ENCODE assay signal across 19 cellular contexts in the genomic region with DNA sequence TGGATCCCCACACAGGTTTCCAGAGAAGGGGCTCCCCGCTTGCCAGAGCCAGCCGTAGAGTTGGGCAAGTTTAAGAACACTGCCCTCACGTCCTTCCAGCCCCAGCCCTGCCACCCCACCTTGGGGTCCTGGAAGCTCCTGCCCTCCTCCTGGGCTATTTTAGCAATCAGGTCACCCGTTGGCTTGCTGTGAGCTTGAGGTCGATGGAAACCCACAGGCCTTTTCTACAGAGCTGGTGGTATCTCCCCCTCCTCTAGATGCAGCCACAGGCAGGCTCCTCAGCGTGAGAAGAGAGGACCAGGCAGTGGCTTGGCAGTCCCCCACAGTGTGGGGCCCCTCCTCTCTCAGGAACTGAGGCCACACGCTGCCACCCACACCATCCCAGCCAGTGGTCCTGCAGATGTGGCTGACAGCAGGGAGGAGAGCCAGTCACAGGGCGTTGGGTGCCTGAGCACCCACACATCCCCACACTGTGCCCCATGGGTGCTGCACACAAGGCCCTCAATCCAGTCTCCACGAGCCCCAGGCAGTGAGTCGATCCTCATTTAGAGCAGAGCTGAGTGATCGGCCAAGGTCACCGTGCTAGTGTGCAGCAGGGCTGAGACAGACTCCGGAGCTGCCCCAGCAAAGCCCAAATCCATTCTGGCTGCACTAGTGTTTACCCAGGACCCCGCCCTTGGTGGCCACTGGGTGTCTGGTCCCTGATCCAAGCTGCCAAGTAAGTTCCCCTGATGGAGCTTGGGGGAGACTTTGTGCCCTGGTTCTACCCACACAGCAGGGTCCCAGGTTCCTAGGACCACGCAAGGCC. TPM values are rescaled to one million over a fixed set of nuclear protein-coding genes. Genes with fewer than 3 reads are reported as not detected.
DNase-seq lines count a peak whose midpoint lies in the region; ATAC-seq and TF ChIP-seq lines count a peak whose summit lies in the region.
"Had no signal": no experiment of that assay in that cellular context is flagged by ENCODE, and none has a peak within 500 bp of the region (broad histone marks: within the 10 kb centered on the region; RNA-seq: fewer than 3 reads in every experiment).

No MANE protein-coding gene starts in this region.

- peaks cover 9 to 17% of the 10 kb centered on the region in 2 donors for H3K9me3 Mint-ChIP-seq in stimulated activated naive CD8-positive, alpha-beta T cell treated with anti-CD3 and anti-CD28 coated beads, Interleukin-15, amount 100 ng/mL, for 72 hours
- peaks cover 4% of the 10 kb centered on the region for H3K9me3 Mint-ChIP-seq in mesothelial cell of epicardium
- H3K9me3 Mint-ChIP-seq: CD8-positive, alpha-beta T cell had no signal

- peak; percentile 53 for DNase-seq in DMS53 (lab: John Stamatoyannopoulos, UW)
- DNase-seq in DMS53 treated with DMSO at 0.1 percent for 48 hours (lab: John Stamatoyannopoulos, UW; ENCODE audit: unreplicated experiment), result no peak
- no peak for DNase-seq in WERI-Rb-1
- DNase-seq in right lobe of liver, result no peak
- no peak for DNase-seq in stimulated activated naive CD8-positive, alpha-beta T cell treated with anti-CD3 and anti-CD28 coated beads, Interleukin-15, amount 100 ng/mL, for 72 hours
- no peak for DNase-seq in cerebellar nuclear complex (lab: John Stamatoyannopoulos, UW)
- DNase-seq in mesothelial cell of epicardium (ENCODE audit: low spot score in 2 of 2, unreplicated experiment in 2 of 2), result no peak
- DNase-seq: activated CD4-positive, alpha-beta T cell treated with anti-CD3 and anti-CD28 coated beads, Interleukin-2, amount 50 U/mL, for 48 hours; activated effector memory CD4-positive, alpha-beta T cell treated with Interleukin-2 at 50 U/mL for 16 hours; CD8-positive, alpha-beta T cell; NCI-H2029; stimulated activated CD4-positive, alpha-beta T cell treated with anti-CD3 and anti-CD28 coated beads, Interleukin-2, amount 100 ng/mL, for 48 hours had no signal

- no peaks in the 10 kb centered on the region for H3K36me3 Mint-ChIP-seq in mesothelial cell of epicardium
- H3K36me3 Mint-ChIP-seq: CD8-positive, alpha-beta T cell had no signal

- H3K4me1 ChIP-seq in right lobe of liver, result no peaks in the 10 kb centered on the region
- H3K4me1 ChIP-seq: ascending aorta had no signal

- TF ChIP-seq CTCF in WERI-Rb-1 (IDR thresholded peaks at IDR 0.05; ENCODE audit: low read depth, low read length) (no peak), right lobe of liver (IDR thresholded peaks at IDR 0.05) (no peak), mesothelial cell of epicardium (IDR thresholded peaks at IDR 0.05; ENCODE audit: unreplicated experiment) (no peak)

- ATAC-seq in right lobe of liver, result peak in 3 of 4 donors; percentile 15 to 31 (median 17)
- peak; percentile 54 for ATAC-seq in stimulated activated naive CD8-positive, alpha-beta T cell treated with anti-CD3 and anti-CD28 coated beads, Interleukin-15, amount 100 ng/mL, for 72 hours
- no peak for ATAC-seq in GM19463 (IDR thresholded peaks at IDR 0.05; ENCODE audit: unreplicated experiment)
- ATAC-seq: CD8-positive, alpha-beta T cell had no signal

- H3K9me3 ChIP-seq in WERI-Rb-1 (ENCODE audit: severe bottlenecking), result no peaks in the 10 kb centered on the region
- H3K9me3 ChIP-seq in right lobe of liver, result no peaks in the 10 kb centered on the region
- H3K9me3 ChIP-seq: ascending aorta had no signal

- H3K27ac ChIP-seq in WERI-Rb-1 (peak overlapping the region; percentile 70), right lobe of liver (no peak overlapping the region)
- H3K27ac ChIP-seq: 22Rv1, ascending aorta, HL-60 had no signal

- peak overlapping the region in 1 of 2 donors; percentile 71 for H3K27ac Mint-ChIP-seq in stimulated activated naive CD8-positive, alpha-beta T cell treated with anti-CD3 and anti-CD28 coated beads, Interleukin-15, amount 100 ng/mL, for 72 hours
- H3K27ac Mint-ChIP-seq in mesothelial cell of epicardium, result no peak overlapping the region
- H3K27ac Mint-ChIP-seq: CD8-positive, alpha-beta T cell had no signal

- no peak overlapping the region for H3K4me3 ChIP-seq in WERI-Rb-1 (ENCODE audit: low read depth, low read length)
- H3K4me3 ChIP-seq in right lobe of liver, result no peak overlapping the region
- H3K4me3 ChIP-seq: ascending aorta had no signal

- H3K4me1 Mint-ChIP-seq in stimulated activated naive CD8-positive, alpha-beta T cell treated with anti-CD3 and anti-CD28 coated beads, Interleukin-15, amount 100 ng/mL, for 72 hours, result peaks cover 11% of the 10 kb centered on the region
- H3K4me1 Mint-ChIP-seq in mesothelial cell of epicardium, result peaks cover 8% of the 10 kb centered on the region

- intact Hi-C loops in right lobe of liver (cut with DNase I), result no loop called here

- WGBS in right lobe of liver (ENCODE audit: insufficient coverage, low coverage, low lambda C conversion rate, missing lambda C conversion rate), result 33% methylated on average over 3 of the region's 15 CpGs

- TF ChIP-seq POLR2A in right lobe of liver (IDR thresholded peaks at IDR 0.05), result no peak

- no peaks in the 10 kb centered on the region for H3K36me3 ChIP-seq in WERI-Rb-1
- H3K36me3 ChIP-seq in right lobe of liver, result no peaks in the 10 kb centered on the region
- H3K36me3 ChIP-seq: ascending aorta had no signal

- no peak overlapping the region for H3K4me3 Mint-ChIP-seq in stimulated activated naive CD8-positive, alpha-beta T cell treated with anti-CD3 and anti-CD28 coated beads, Interleukin-15, amount 100 ng/mL, for 72 hours
- H3K4me3 Mint-ChIP-seq in mesothelial cell of epicardium, result no peak overlapping the region
- H3K4me3 Mint-ChIP-seq: CD8-positive, alpha-beta T cell; H9 had no signal

- H3K27me3 Mint-ChIP-seq in stimulated activated naive CD8-positive, alpha-beta T cell treated with anti-CD3 and anti-CD28 coated beads, Interleukin-15, amount 100 ng/mL, for 72 hours, result no peaks in the 10 kb centered on the region
- H3K27me3 Mint-ChIP-seq in mesothelial cell of epicardium (ENCODE audit: low read depth), result no peaks in the 10 kb centered on the region

- H3K27me3 ChIP-seq in WERI-Rb-1 (ENCODE audit: insufficient read depth, low read depth, severe bottlenecking), result no peaks in the 10 kb centered on the region
- no peaks in the 10 kb centered on the region for H3K27me3 ChIP-seq in right lobe of liver
- H3K27me3 ChIP-seq: ascending aorta had no signal

RNA-seq across cellular contexts. Expression of a gene that starts 9.2 kb away (rescaled TPM):
- total RNA-seq in right lobe of liver (not detected), mesothelial cell of epicardium (0.98 to 1.6 TPM (median 1.2 TPM) in 3 replicates)
- total RNA-seq: ascending aorta, M059J, renal cortical epithelial cell had no signal
